ENCODE assay signal across 1 cellular context in genomic region chr10:43878386-43878785, GRCh38.
TF ChIP-seq lines count a peak whose summit lies in the region.

No MANE protein-coding gene starts in this region.

TF ChIP-seq in WTC11, 78 proteins besides CTCF, POLR2A, EP300 and RAD21:
- no peak for TF ChIP-seq FOXP4 (CRISPR knock-in tag; IDR thresholded peaks at IDR 0.05)
- TF ChIP-seq, protein P1, sequence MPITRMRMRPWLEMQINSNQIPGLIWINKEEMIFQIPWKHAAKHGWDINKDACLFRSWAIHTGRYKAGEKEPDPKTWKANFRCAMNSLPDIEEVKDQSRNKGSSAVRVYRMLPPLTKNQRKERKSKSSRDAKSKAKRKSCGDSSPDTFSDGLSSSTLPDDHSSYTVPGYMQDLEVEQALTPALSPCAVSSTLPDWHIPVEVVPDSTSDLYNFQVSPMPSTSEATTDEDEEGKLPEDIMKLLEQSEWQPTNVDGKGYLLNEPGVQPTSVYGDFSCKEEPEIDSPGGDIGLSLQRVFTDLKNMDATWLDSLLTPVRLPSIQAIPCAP (CRISPR knock-in tag; IDR thresholded peaks at IDR 0.05): no peak
- no peak for TF ChIP-seq EMX1 (CRISPR knock-in tag; IDR thresholded peaks at IDR 0.05)
- no peak for TF ChIP-seq OVOL2 (CRISPR knock-in tag; IDR thresholded peaks at IDR 0.05; ENCODE audit: borderline replicate concordance)
- TF ChIP-seq HMGXB4 (CRISPR knock-in tag; IDR thresholded peaks at IDR 0.05): no peak
- no peak for TF ChIP-seq ZBTB43 (CRISPR knock-in tag; IDR thresholded peaks at IDR 0.05)
